38 cellular contexts compared by ENCODE assay signal in genomic region chr19:22326219-22326618, GRCh38. TPM values are rescaled to one million over a fixed set of nuclear protein-coding genes. Genes with fewer than 3 reads are reported as not detected.
"Had no signal": no experiment of that assay in that cellular context is flagged by ENCODE, and none has a peak within 500 bp of the region (broad histone marks: within the 10 kb centered on the region; RNA-seq: fewer than 3 reads in every experiment).

No MANE protein-coding gene starts in this region.

- FAIRE-seq: astrocyte, TTC549 had no signal

- H3K4me1 ChIP-seq: adrenal gland, body of pancreas, breast epithelium had no signal

- H3K27me3 ChIP-seq: adrenal gland, body of pancreas, brain microvascular endothelial cell, breast epithelium had no signal

- ATAC-seq: activated CD8-positive, alpha-beta T cell treated with anti-CD3 and anti-CD28 coated beads for 36 hours; activated naive CD4-positive, alpha-beta T cell treated with anti-CD3 and anti-CD28 coated beads, Interleukin-2, amount 50 U/mL, for 72 hours; activated T-cell treated with anti-CD3 and anti-CD28 coated beads, Interleukin-2, amount 50 U/mL, for 4 hours; activated T-cell treated with anti-CD3 and anti-CD28 coated beads, Interleukin-2, amount 50 U/mL, for 72 hours; activated T-helper 17 cell treated with anti-CD3 and anti-CD28 coated beads, Interleukin-2, amount 50 U/mL, for 72 hours; body of pancreas had no signal

- H3K27ac ChIP-seq: adrenal gland, body of pancreas, brain microvascular endothelial cell, breast epithelium, VCaP had no signal

- DNase-seq: activated B cell treated with CpG ODN at 0.5 μM for 24 hours; activated CD4-positive, alpha-beta memory T cell treated with anti-CD3 and anti-CD28 coated beads for 36 hours; activated CD4-positive, alpha-beta T cell treated with anti-CD3 and anti-CD28 coated beads for 4 hours; activated CD4-positive, alpha-beta T cell treated with anti-CD3 and anti-CD28 coated beads, Interleukin-2, amount 10 ng/mL, durations not matched to agents 24 days and 14 days; activated CD4-positive, alpha-beta T cell treated with anti-CD3 and anti-CD28 coated beads, Interleukin-2, amount 50 U/mL, for 1 hour; activated CD4-positive, alpha-beta T cell treated with anti-CD3 and anti-CD28 coated beads, Interleukin-2, amount 50 U/mL, for 4 hours; activated CD4-positive, CD25-positive, alpha-beta regulatory T cell treated with anti-CD3 and anti-CD28 coated beads, Interleukin-2, amount 50 U/mL, for 72 hours; activated CD8-positive, alpha-beta memory T cell treated with anti-CD3 and anti-CD28 coated beads, Interleukin-2, amount 50 U/mL, for 4 hours; activated CD8-positive, alpha-beta T cell treated with anti-CD3 and anti-CD28 coated beads for 36 hours; activated effector memory CD4-positive, alpha-beta T cell treated with anti-CD3 and anti-CD28 coated beads, Interleukin-2, amount 50 U/mL, for 16 hours; activated gamma-delta T cell treated with Interleukin-2 at 50 U/mL for 16 hours; activated naive CD4-positive, alpha-beta T cell; activated naive CD4-positive, alpha-beta T cell treated with anti-CD3 and anti-CD28 coated beads for 36 hours; activated naive CD4-positive, alpha-beta T cell treated with anti-CD3 and anti-CD28 coated beads, Interleukin-2, amount 50 U/mL, for 16 hours; activated naive CD8-positive, alpha-beta T cell treated with anti-CD3 and anti-CD28 coated beads for 36 hours; activated T-cell treated with anti-CD3 and anti-CD28 coated beads for 4 hours; activated T-cell treated with anti-CD3 and anti-CD28 coated beads, Interleukin-2, amount 50 U/mL, for 1 hour; activated T-cell treated with anti-CD3 and anti-CD28 coated beads, Interleukin-2, amount 50 U/mL, for 4 hours; activated T-cell treated with anti-CD3 and anti-CD28 coated beads, Interleukin-2, amount 50 U/mL, for 72 hours; adrenal gland; amniotic stem cell; aorta; body of pancreas; brain microvascular endothelial cell; central memory CD4-positive, alpha-beta T cell; T-helper 1 cell; T-helper 2 cell; T-helper 9 cell had no signal

- H3K36me3 ChIP-seq: adrenal gland, brain microvascular endothelial cell, breast epithelium had no signal

- H3K9me3 ChIP-seq: adrenal gland had no signal

- H3K4me3 ChIP-seq: adrenal gland, body of pancreas, breast epithelium had no signal

RNA-seq across cellular contexts. Expression of gene ZNF729, which starts 40.0 kb away (rescaled TPM):
- total RNA-seq: activated B cell treated with CpG ODN at 0.5 μM for 24 hours; activated CD4-positive, alpha-beta memory T cell treated with anti-CD3 and anti-CD28 coated beads for 36 hours; activated CD4-positive, alpha-beta T cell treated with anti-CD3 and anti-CD28 coated beads, Interleukin-2, amount 10 ng/mL, durations not matched to agents 24 days and 14 days; activated CD8-positive, alpha-beta memory T cell treated with anti-CD3 and anti-CD28 coated beads for 36 hours; activated CD8-positive, alpha-beta T cell treated with anti-CD3 and anti-CD28 coated beads for 36 hours; activated naive CD4-positive, alpha-beta T cell treated with anti-CD3 and anti-CD28 coated beads for 36 hours; activated naive CD4-positive, alpha-beta T cell treated with anti-CD3 and anti-CD28 coated beads, Interleukin-2, amount 50 U/mL, for 72 hours; activated naive CD8-positive, alpha-beta T cell treated with anti-CD3 and anti-CD28 coated beads for 36 hours; activated T-cell treated with anti-CD3 and anti-CD28 coated beads, Interleukin-2, amount 50 U/mL, for 4 hours; activated T-cell treated with anti-CD3 and anti-CD28 coated beads, Interleukin-2, amount 50 U/mL, for 72 hours; activated T-helper 1 cell treated with anti-CD3 and anti-CD28 coated beads, Interleukin-12 subunit alpha, Interleukin-12 subunit beta, Interleukin-2, Interleukin-4 antibody, amounts not matched to agents 30 ng/mL and 10 ng/mL and 1 ng/mL, durations not matched to agents 14 hours and 24 hours and 36 hours; activated T-helper 17 cell treated with anti-CD3 and anti-CD28 coated beads, Interleukin-2, amount 50 U/mL, for 72 hours; adrenal gland; aorta; astrocyte; body of pancreas; cardiac septum; cerebellum had no signal
- polyA plus RNA-seq: adrenal gland, aorta had no signal
